ENCODE assay signal across 7 cellular contexts in the genomic region with DNA sequence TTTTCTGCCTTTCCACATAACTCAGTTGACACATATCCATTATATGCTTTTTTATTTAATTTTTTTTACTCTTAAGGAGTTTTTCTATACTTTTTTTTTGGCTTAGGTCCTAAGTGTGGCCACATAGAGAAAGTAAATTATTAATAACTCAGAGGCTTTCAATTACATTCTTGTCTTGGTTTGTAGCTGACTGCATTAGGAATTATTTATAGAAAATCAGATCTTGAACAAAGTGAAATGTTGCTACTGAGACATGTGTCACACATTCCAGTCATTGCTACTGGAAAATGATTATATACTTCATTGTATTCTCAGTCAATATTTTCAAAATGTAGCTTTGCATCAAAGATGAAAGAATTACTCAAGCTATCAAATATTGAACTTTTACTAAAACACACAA.
"Had no signal": no experiment of that assay in that cellular context is flagged by ENCODE, and none has a peak within 500 bp of the region (broad histone marks: within the 10 kb centered on the region; RNA-seq: fewer than 3 reads in every experiment).

No MANE protein-coding gene starts in this region.

- H3K4me2 ChIP-seq: GM23338 had no signal

- H3K9me3 Mint-ChIP-seq: GM23338, H9 had no signal

- DNase-seq: H9, HCEC 1CT, IMR-90 had no signal

- H3K4me3 ChIP-seq: GM23338 had no signal

- FAIRE-seq: H1, H54, HTR-8/SVneo had no signal

- H3K4me1 Mint-ChIP-seq: GM23338, H9 had no signal

- H3K27ac Mint-ChIP-seq: GM23338, H9 had no signal

- H2AFZ ChIP-seq: GM23338 had no signal

- H3K4me3 Mint-ChIP-seq: GM23338, H9 had no signal
